ENCODE assay signal across 8 cellular contexts in the genomic region with DNA sequence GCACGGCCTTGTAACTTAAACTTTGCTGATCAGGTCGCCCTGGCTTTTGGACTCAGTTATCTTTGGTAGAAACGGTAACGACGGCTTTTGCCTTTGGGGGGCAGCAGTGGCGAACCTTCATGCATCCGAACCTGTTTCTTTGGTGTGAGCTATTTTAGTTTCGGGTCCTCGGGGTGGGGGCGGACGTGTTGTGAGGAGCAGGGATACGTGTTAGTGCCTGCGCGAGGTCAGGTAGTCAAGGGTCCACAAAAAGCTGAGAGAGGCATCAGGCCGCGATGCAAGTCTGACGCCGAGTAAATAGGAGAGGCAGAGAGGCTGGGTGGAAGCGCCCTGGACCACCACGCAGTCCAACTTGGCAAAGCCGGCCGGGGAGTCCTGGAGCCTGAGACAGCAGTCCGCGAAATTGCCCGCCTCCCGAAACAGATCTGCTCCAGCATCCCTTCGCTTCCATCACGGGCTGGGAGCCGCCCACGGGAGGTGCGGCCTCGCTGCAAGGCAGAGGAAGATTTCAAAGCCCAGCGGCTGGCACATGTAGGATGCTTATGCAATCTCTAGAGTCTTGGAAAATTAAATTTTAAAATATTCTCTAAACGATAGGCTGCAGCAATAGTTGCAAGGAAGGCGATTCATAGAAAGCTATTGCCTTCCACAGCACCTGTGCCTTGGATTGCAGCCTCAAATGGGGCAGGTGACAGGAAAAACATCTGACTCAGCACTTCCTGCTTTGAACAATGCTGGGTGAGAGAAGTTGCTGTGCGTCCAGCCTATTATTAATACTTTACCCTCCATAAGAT. TPM values are rescaled to one million over a fixed set of nuclear protein-coding genes. Genes with fewer than 3 reads are reported as not detected.
DNase-seq lines count a peak whose midpoint lies in the region; ATAC-seq and TF ChIP-seq lines count a peak whose summit lies in the region.

No MANE protein-coding gene starts in this region.

- H3K36me3 ChIP-seq in ACC112 (ENCODE audit: insufficient read depth, low read length), result no peaks in the 10 kb centered on the region

- peak overlapping the region; percentile 82 for H2AFZ ChIP-seq in ACC112 (ENCODE audit: low read length, unreplicated experiment)

- peaks cover 11% of the 10 kb centered on the region for H3K4me1 ChIP-seq in ACC112 (ENCODE audit: control insufficient read depth, insufficient read depth, low read length, unreplicated experiment)

- peak overlapping the region; percentile 79 for H3K4me3 ChIP-seq in ACC112 (ENCODE audit: low read depth, low read length)

- peak; percentile 55 for TF ChIP-seq POLR2A in GM18526 (IDR thresholded peaks at IDR 0.05; ENCODE audit: extremely low read depth, insufficient read length)

- H3K27me3 ChIP-seq in ACC112 (ENCODE audit: insufficient read depth, low read length), result no peaks in the 10 kb centered on the region

- peaks cover 16% of the 10 kb centered on the region for H3K79me2 ChIP-seq in ACC112 (ENCODE audit: control insufficient read depth, insufficient read depth, low read length, unreplicated experiment)

- intact Hi-C loops in left colon (cut with DNase I, micrococcal nuclease), result no loop called here

- H3K27ac ChIP-seq in ACC112 (ENCODE audit: low read depth, low read length) (no peak overlapping the region), cingulate gyrus (ENCODE audit: low read depth, low read length) (peak overlapping the region; percentile 66)

- DNase-seq in NCI-H2196 (lab: John Stamatoyannopoulos, UW; ENCODE audit: unreplicated experiment) (peak; percentile 53), left colon (peak; percentile 62 to 82)
- peak; percentile 67 to 69 for DNase-seq in activated CD4-positive, alpha-beta T cell treated with anti-CD3 and anti-CD28 coated beads for 24 hours (ENCODE audit: low read depth in 2 of 2)
- DNase-seq in stimulated activated CD4-positive, alpha-beta T cell treated with anti-CD3 and anti-CD28 coated beads, Interleukin-1b, Interleukin-23, amount 100 ng/mL, for 48 hours, result peak; percentile 79

- ATAC-seq in HG03064 (IDR thresholded peaks at IDR 0.05; ENCODE audit: low read depth, unreplicated experiment) (peak; percentile 39), left colon (peak; percentile 18)

RNA-seq across cellular contexts. Expression of a gene that starts 4.6 kb away (rescaled TPM):
- 10 to 100 TPM; 37.0 to 38.1 TPM for total RNA-seq in left colon
